13 cellular contexts compared by ENCODE assay signal in genomic region chr9:136946893-136947891, GRCh38. TPM values are rescaled to one million over a fixed set of nuclear protein-coding genes. Genes with fewer than 3 reads are reported as not detected.
DNase-seq lines count a peak whose midpoint lies in the region; ATAC-seq and TF ChIP-seq lines count a peak whose summit lies in the region.
"Had no signal": no experiment of that assay in that cellular context is flagged by ENCODE, and none has a peak within 500 bp of the region (broad histone marks: within the 10 kb centered on the region; RNA-seq: fewer than 3 reads in every experiment).

No MANE protein-coding gene starts in this region.

- intact Hi-C loops in left lung (cut with DNase I) (no loop called here), stomach (cut with DNase I; ENCODE audit: low total_unique reads) (loop anchor here (10.0 kb wide), 1 partner anchor 92 kb away; the partner anchor contains the start of gene MAMDC4)

- no peaks in the 10 kb centered on the region for H3K27me3 Mint-ChIP-seq in H9 (ENCODE audit: low read depth)
- H3K27me3 Mint-ChIP-seq: activated naive CD8-positive, alpha-beta T cell had no signal

- no peaks in the 10 kb centered on the region for H3K79me2 ChIP-seq in H9 (ENCODE audit: insufficient read depth, low read length)

- peaks cover 0 to 8% (median 7%) of the 10 kb centered on the region in 3 experiments; a peak in 4 of 7 replicates for H3K36me3 Mint-ChIP-seq in H9 (ENCODE audit: insufficient read depth in 1 of 3, low read depth in 3 of 3)
- H3K36me3 Mint-ChIP-seq: activated naive CD8-positive, alpha-beta T cell had no signal

- no peak overlapping the region for H4K8ac ChIP-seq in H9 (replicated peaks; ENCODE audit: insufficient read length, low read depth, low read length)

- H3K4me2 ChIP-seq in H9 (ENCODE audit: insufficient read depth, insufficient read length, low read length), result no peak overlapping the region

- WGBS in H9 (ENCODE audit: extremely low coverage, insufficient read length, low lambda C conversion rate), result no CpG with 5 or more reads among the region's 29 CpGs
- 40 to 68% (median 44%) methylated on average over 22 to 29 of the region's 29 CpGs for WGBS in stomach, 5 donors

- DNase-seq in H9, result no peak
- DNase-seq in caudate nucleus (lab: John Stamatoyannopoulos, UW), result peak in 24 of 61 donors; percentile 5 to 74 (median 42)
- DNase-seq in left lung, result peak; percentile 30 to 74
- no peak for DNase-seq in stomach
- no peak for DNase-seq in GM13976 (ENCODE audit: low spot score)
- DNase-seq: COR-L47, NCI-H446 treated with DMSO at 0.1 percent for 48 hours had no signal

- no peak overlapping the region for H3K23ac ChIP-seq in H9 (ENCODE audit: insufficient read length, low read depth, low read length)

- no peak for ATAC-seq in left lung
- ATAC-seq in GM18858 (IDR thresholded peaks at IDR 0.05; ENCODE audit: unreplicated experiment), result no peak
- ATAC-seq in HG03520 (IDR thresholded peaks at IDR 0.05; ENCODE audit: unreplicated experiment), result no peak
- ATAC-seq: foreskin keratinocyte had no signal

- H4K5ac ChIP-seq in H9 (ENCODE audit: insufficient read length, low read depth, low read length), result no peak overlapping the region

- peak overlapping the region in 2 of 3 experiments; percentile 85 to 89; a peak in 3 of 7 replicates for H3K27ac Mint-ChIP-seq in H9
- H3K27ac Mint-ChIP-seq: activated naive CD8-positive, alpha-beta T cell had no signal

- H2BK12ac ChIP-seq in H9 (ENCODE audit: insufficient read length, low read depth, low read length), result no peak overlapping the region

- H3K4me1 ChIP-seq in H9 (ENCODE audit: insufficient read depth, low read length) (no peaks in the 10 kb centered on the region), left lung (peaks cover 13 to 55% of the 10 kb centered on the region in 2 donors), stomach (peaks cover 44 to 73% (median 70%) of the 10 kb centered on the region in 4 donors)
- H3K4me1 ChIP-seq: foreskin keratinocyte had no signal

- TF ChIP-seq POLR2A in stomach (IDR thresholded peaks at IDR 0.05), result no peak

- H3K4me3 ChIP-seq in left lung (no peak overlapping the region), stomach (no peak overlapping the region)

- H3T11ph ChIP-seq in H9 (ENCODE audit: low read length), result no peak overlapping the region

- no peaks in the 10 kb centered on the region for H3K9me3 Mint-ChIP-seq in H9
- H3K9me3 Mint-ChIP-seq: T-helper 2 cell treated with Interferon-gamma antibody and Interleukin-4, amounts not matched to agents 5 μg/mL and 100 μg/mL, for 36 hours had no signal

- H3K18ac ChIP-seq in H9 (ENCODE audit: insufficient read length, low read depth, low read length), result no peak overlapping the region

- no peaks in the 10 kb centered on the region for H4K20me1 ChIP-seq in H9 (ENCODE audit: control insufficient read depth, insufficient read depth, insufficient read length)

- no peak overlapping the region for H3K4ac ChIP-seq in H9 (ENCODE audit: low read depth, low read length)

- no peak overlapping the region for H4K91ac ChIP-seq in H9 (ENCODE audit: insufficient read length, low read depth, low read length)

- H3K23me2 ChIP-seq in H9 (ENCODE audit: insufficient read length, low read depth, low read length, poor library complexity, severe bottlenecking), result peaks cover 8% of the 10 kb centered on the region

- no peak overlapping the region for H2AK5ac ChIP-seq in H9 (ENCODE audit: insufficient read length, low read length)

- no peak overlapping the region for H2AFZ ChIP-seq in H9 (ENCODE audit: low read length)

- TF ChIP-seq EP300 in stomach (IDR thresholded peaks at IDR 0.05), result no peak

- H2BK5ac ChIP-seq in H9 (ENCODE audit: insufficient read length, low read length), result no peak overlapping the region

- H3K9me3 ChIP-seq in H9 (ENCODE audit: control insufficient read depth, low read depth, low read length), result no peaks in the 10 kb centered on the region
- H3K9me3 ChIP-seq in left lung, result no peaks in the 10 kb centered on the region
- no peaks in the 10 kb centered on the region for H3K9me3 ChIP-seq in stomach

- H3K14ac ChIP-seq in H9 (ENCODE audit: insufficient read depth, low read length), result no peak overlapping the region

- TF ChIP-seq CTCF in H9 (conservative IDR thresholded peaks at IDR 0.05), result no peak
- TF ChIP-seq CTCF in left lung (IDR thresholded peaks at IDR 0.05), result no peak
- no peak for TF ChIP-seq CTCF in stomach (IDR thresholded peaks at IDR 0.05)
- TF ChIP-seq CTCF in GM13976 (IDR thresholded peaks at IDR 0.05; ENCODE audit: borderline replicate concordance, control extremely low read depth, extremely low read depth, insufficient read depth, missing control alignments), result no peak

- H3K36me3 ChIP-seq in left lung (peaks cover 0 to 10% of the 10 kb centered on the region in 2 donors), stomach (peaks cover 8 to 11% (median 10%) of the 10 kb centered on the region in 4 donors)

- H2BK120ac ChIP-seq in H9 (ENCODE audit: low read depth, low read length, poor library complexity, severe bottlenecking), result no peak overlapping the region

- H2BK20ac ChIP-seq in H9 (ENCODE audit: low read depth, low read length, poor library complexity, severe bottlenecking), result no peak overlapping the region

- H3K27me3 ChIP-seq in H9 (ENCODE audit: insufficient read depth, low read length) (no peaks in the 10 kb centered on the region), left lung (no peaks in the 10 kb centered on the region), stomach (no peaks in the 10 kb centered on the region)
- H3K27me3 ChIP-seq: foreskin keratinocyte had no signal

- no peaks in the 10 kb centered on the region for H3K79me1 ChIP-seq in H9 (ENCODE audit: insufficient read depth, low read depth, low read length, poor library complexity, severe bottlenecking)

- H3K56ac ChIP-seq in H9 (ENCODE audit: insufficient read length, low read depth, low read length), result no peak overlapping the region

- H3K27ac ChIP-seq in H9 (ENCODE audit: insufficient read length, low read depth, low read length) (no peak overlapping the region), caudate nucleus (ENCODE audit: low read depth, low read length) (peak overlapping the region; percentile 85), left lung (no peak overlapping the region), stomach (peak overlapping the region; percentile 4 to 42 (median 36))
- H3K27ac ChIP-seq: foreskin keratinocyte had no signal

- in situ Hi-C loops in GM13976 (cut with MboI; ENCODE audit: low sequenced_read_pairs, unreplicated experiment), result no loop called here

- H3K9ac ChIP-seq in H9 (ENCODE audit: extremely low read depth, insufficient read length, low read length), result no peak overlapping the region

- H3K4me3 Mint-ChIP-seq in H9, result no peak overlapping the region

- H2BK15ac ChIP-seq in H9 (ENCODE audit: low read depth, low read length), result no peak overlapping the region

- peaks cover 10 to 18% of the 10 kb centered on the region in 2 experiments for H3K4me1 Mint-ChIP-seq in H9

RNA-seq across cellular contexts. Expression of gene C8G, which starts 2.1 kb away (rescaled TPM):
- total RNA-seq in H9 (2021), result 0.96 and 1.3 TPM in 2 replicates
- 1 to 10 TPM; 1.2 TPM for total RNA-seq in left lung
- total RNA-seq in stomach, result not detected
- polyA plus RNA-seq in stomach, result 1 to 10 TPM in 2 of 3 donors, not detected in 1; 2.3 to 5.5 TPM

RNA-seq across cellular contexts. Expression of gene FBXW5, which starts 2.7 kb away (rescaled TPM):
- total RNA-seq in H9 (2021) (62.2 and 65.0 TPM in 2 replicates), left lung (100 to 1,000 TPM in 1 of 2 donors, 10 to 100 TPM in 1; 98.5 to 111 TPM), stomach (100 to 1,000 TPM in 4 of 5 donors, 10 to 100 TPM in 1; 47.7 to 435 (median 174) TPM)
- 100 to 1,000 TPM in 2 of 3 donors, 10 to 100 TPM in 1; 91.0 to 109 (median 102) TPM for polyA plus RNA-seq in stomach

RNA-seq across cellular contexts. Expression of gene LCN12, which starts 4.9 kb away (rescaled TPM):
- 2.1 and 4.5 TPM in 2 replicates for total RNA-seq in H9 (2021)
- total RNA-seq in left lung, result 1 to 10 TPM; 2.1 to 4.5 TPM
- total RNA-seq in stomach, result 1 to 10 TPM in 1 of 5 donors, under 1 TPM in 1, not detected in 3; 0.73 to 2.2 TPM
- polyA plus RNA-seq in stomach, result 1 to 10 TPM; 2.3 to 6.3 (median 3.1) TPM
- total RNA-seq: foreskin keratinocyte, HT1080 had no signal

RNA-seq across cellular contexts. Expression of gene PTGDS, which starts 30.1 kb away (rescaled TPM):
- 3.6 and 4.8 TPM in 2 replicates for total RNA-seq in H9 (2021)
- total RNA-seq in left lung, result 100 to 1,000 TPM; 133 to 137 TPM
- total RNA-seq in stomach, result 10 to 100 TPM in 4 of 5 donors, 1 to 10 TPM in 1; 2.3 to 34.9 (median 30.4) TPM
- 10 to 100 TPM; 18.6 to 64.4 (median 37.3) TPM for polyA plus RNA-seq in stomach
- total RNA-seq: foreskin keratinocyte, HT1080 had no signal
- polyA plus RNA-seq: foreskin keratinocyte had no signal

RNA-seq across cellular contexts. Expression of gene LCNL1, which starts 35.6 kb away (rescaled TPM):
- 0.18 and 0.20 TPM in 2 replicates for total RNA-seq in H9 (2021)
- total RNA-seq in left lung, result 1 to 10 TPM; 2.0 to 2.3 TPM
- not detected for total RNA-seq in stomach
- under 1 TPM in 2 of 3 donors, not detected in 1; 0.19 to 0.25 TPM for polyA plus RNA-seq in stomach
- total RNA-seq: foreskin keratinocyte, HT1080 had no signal
- polyA plus RNA-seq: foreskin keratinocyte had no signal

Comparison
In these comparisons a context has a peak if more than half of its experiments do, and no peak if none do; other contexts are left out.
1. DNase-seq: peak in left lung (2 of 2); none in H9 (single experiment), stomach (single experiment) and GM13976 (single experiment).
2. H3K27ac ChIP-seq: peak in caudate nucleus (single experiment) and stomach (5 of 5); none in H9 (single experiment) and left lung (0 of 2).